Comparison of ENCODE assay signal across 8 cellular contexts in genomic region chr19:34120846-34121639, GRCh38. TPM values are rescaled to one million over a fixed set of nuclear protein-coding genes. Genes with fewer than 3 reads are reported as not detected.
A peak's percentile ranks its signal among the peaks of the same experiment; 100 is the strongest.
DNase-seq lines count a peak whose midpoint lies in the region; ATAC-seq and TF ChIP-seq lines count a peak whose summit lies in the region.

No MANE protein-coding gene starts in this region.

- no peak overlapping the region for H3K4me3 Mint-ChIP-seq in activated T-helper 1 cell treated with anti-CD3 and anti-CD28 coated beads, Interleukin-12 subunit alpha, Interleukin-12 subunit beta, Interleukin-2, Interleukin-4 antibody, amounts not matched to agents 30 ng/mL and 10 ng/mL and 1 ng/mL, durations not matched to agents 14 hours and 24 hours and 36 hours

- DNase-seq in heart left ventricle (no peak), Right ventricle myocardium superior (no peak)
- DNase-seq in activated T-helper 1 cell treated with anti-CD3 and anti-CD28 coated beads, Interleukin-12 subunit alpha, Interleukin-12 subunit beta, Interleukin-2, Interleukin-4 antibody, amounts not matched to agents 30 ng/mL and 10 ng/mL and 1 ng/mL, durations not matched to agents 14 hours and 24 hours and 36 hours (ENCODE audit: low spot score) = peak; percentile 12
- peak; percentile 52 to 54 for DNase-seq in stimulated activated CD4-positive, alpha-beta T cell treated with anti-CD3 and anti-CD28 coated beads, Interleukin-2, amount 100 ng/mL, for 48 hours

- no peaks in the 10 kb centered on the region for H3K4me1 ChIP-seq in heart left ventricle
- H3K4me1 ChIP-seq in OCI-LY3 (ENCODE audit: low read length) = no peaks in the 10 kb centered on the region
- H3K4me1 ChIP-seq in gastroesophageal sphincter = no peaks in the 10 kb centered on the region

- no peaks in the 10 kb centered on the region for H3K9me3 Mint-ChIP-seq in activated T-helper 1 cell treated with anti-CD3 and anti-CD28 coated beads, Interleukin-12 subunit alpha, Interleukin-12 subunit beta, Interleukin-2, Interleukin-4 antibody, amounts not matched to agents 30 ng/mL and 10 ng/mL and 1 ng/mL, durations not matched to agents 14 hours and 24 hours and 36 hours

- TF ChIP-seq POLR2A in heart left ventricle (IDR thresholded peaks at IDR 0.05) (no peak), gastroesophageal sphincter (IDR thresholded peaks at IDR 0.05) (no peak)

- H2AFZ ChIP-seq in OCI-LY3 (ENCODE audit: low read depth, low read length) = no peak overlapping the region

- peaks cover 9% of the 10 kb centered on the region for H3K4me1 Mint-ChIP-seq in activated T-helper 1 cell treated with anti-CD3 and anti-CD28 coated beads, Interleukin-12 subunit alpha, Interleukin-12 subunit beta, Interleukin-2, Interleukin-4 antibody, amounts not matched to agents 30 ng/mL and 10 ng/mL and 1 ng/mL, durations not matched to agents 14 hours and 24 hours and 36 hours (ENCODE audit: low read depth)

- H3K4me3 ChIP-seq in heart left ventricle (no peak overlapping the region), OCI-LY3 (ENCODE audit: low read length) (no peak overlapping the region), gastroesophageal sphincter (no peak overlapping the region)

- H3K9me3 ChIP-seq in heart left ventricle (no peaks in the 10 kb centered on the region), OCI-LY3 (ENCODE audit: insufficient read depth, low read length) (no peaks in the 10 kb centered on the region), gastroesophageal sphincter (no peaks in the 10 kb centered on the region)

- H3K4me2 ChIP-seq in OCI-LY3 (ENCODE audit: low read length) = no peak overlapping the region

- H3K27me3 ChIP-seq in heart left ventricle (peaks cover 0 to 13% (median 0%) of the 10 kb centered on the region in 9 donors), OCI-LY3 (ENCODE audit: low read depth, low read length) (peaks cover 32% of the 10 kb centered on the region), gastroesophageal sphincter (peaks cover 22% of the 10 kb centered on the region)

- H4K20me1 ChIP-seq in OCI-LY3 (ENCODE audit: insufficient read depth, low read length) = no peaks in the 10 kb centered on the region

- no peaks in the 10 kb centered on the region for H3K36me3 Mint-ChIP-seq in activated T-helper 1 cell treated with anti-CD3 and anti-CD28 coated beads, Interleukin-12 subunit alpha, Interleukin-12 subunit beta, Interleukin-2, Interleukin-4 antibody, amounts not matched to agents 30 ng/mL and 10 ng/mL and 1 ng/mL, durations not matched to agents 14 hours and 24 hours and 36 hours (ENCODE audit: low read depth)

- no peak for ATAC-seq in heart left ventricle
- ATAC-seq in Right ventricle myocardium superior (ENCODE audit: poor library complexity) = no peak
- ATAC-seq in gastroesophageal sphincter = no peak
- no peak for ATAC-seq in GM19397 (IDR thresholded peaks at IDR 0.05; ENCODE audit: unreplicated experiment)
- no peak for ATAC-seq in HG02623 (IDR thresholded peaks at IDR 0.05; ENCODE audit: unreplicated experiment)

- TF ChIP-seq CTCF in heart left ventricle (IDR thresholded peaks at IDR 0.05) = peak in 11 of 12 donors; percentile 25 to 55 (median 45)
- peak; percentile 90 for TF ChIP-seq CTCF in OCI-LY3 (IDR thresholded peaks at IDR 0.05; ENCODE audit: low read depth, low read length)
- TF ChIP-seq CTCF in gastroesophageal sphincter (IDR thresholded peaks at IDR 0.05) = peak in 3 of 4 experiments; percentile 25 to 60 (median 33)

- H3K27me3 Mint-ChIP-seq in activated T-helper 1 cell treated with anti-CD3 and anti-CD28 coated beads, Interleukin-12 subunit alpha, Interleukin-12 subunit beta, Interleukin-2, Interleukin-4 antibody, amounts not matched to agents 30 ng/mL and 10 ng/mL and 1 ng/mL, durations not matched to agents 14 hours and 24 hours and 36 hours (ENCODE audit: insufficient read depth) = peaks cover 15% of the 10 kb centered on the region

- 65 to 72% (median 67%) methylated on average over 8 of the region's 8 CpGs for WGBS in heart left ventricle, 4 donors
- WGBS in gastroesophageal sphincter (ENCODE audit: low coverage in 1 of 2), 2 donors = 50 to 56% methylated on average over 7 to 8 of the region's 8 CpGs

- H3K27ac Mint-ChIP-seq in activated T-helper 1 cell treated with anti-CD3 and anti-CD28 coated beads, Interleukin-12 subunit alpha, Interleukin-12 subunit beta, Interleukin-2, Interleukin-4 antibody, amounts not matched to agents 30 ng/mL and 10 ng/mL and 1 ng/mL, durations not matched to agents 14 hours and 24 hours and 36 hours = no peak overlapping the region

- H3K27ac ChIP-seq in heart left ventricle (no peak overlapping the region), OCI-LY3 (ENCODE audit: low read length) (no peak overlapping the region), gastroesophageal sphincter (no peak overlapping the region)

- H3K36me3 ChIP-seq in heart left ventricle = no peaks in the 10 kb centered on the region
- no peaks in the 10 kb centered on the region for H3K36me3 ChIP-seq in OCI-LY3 (replicated peaks; ENCODE audit: low read depth, low read length)
- H3K36me3 ChIP-seq in gastroesophageal sphincter = no peaks in the 10 kb centered on the region

- intact Hi-C loops in heart left ventricle (cut with DNase I) (loop anchor here in 1 of 10 donors (1.0 kb wide), 1 partner anchor 8 kb away; no protein-coding TSS in a partner anchor), Right ventricle myocardium superior (cut with DNase I) (no loop called here)
- intact Hi-C loops in activated T-helper 1 cell treated with anti-CD3 and anti-CD28 coated beads, Interleukin-12 subunit alpha, Interleukin-12 subunit beta, Interleukin-2, Interleukin-4 antibody, amounts not matched to agents 30 ng/mL and 10 ng/mL and 1 ng/mL, durations not matched to agents 14 hours and 24 hours and 36 hours (cut with micrococcal nuclease) = loop anchor here (1.0 to 5.0 kb wide), 2 partner anchors 24 to 101 kb away; no protein-coding TSS in a partner anchor

- no peaks in the 10 kb centered on the region for H3K79me2 ChIP-seq in OCI-LY3 (ENCODE audit: low read length)

- no peak for TF ChIP-seq EP300 in gastroesophageal sphincter (IDR thresholded peaks at IDR 0.05)

- H3K9ac ChIP-seq in OCI-LY3 (ENCODE audit: low read length) = no peak overlapping the region

RNA-seq across cellular contexts. Expression of gene LSM14A, which starts 51.3 kb away (rescaled TPM):
- 10 to 100 TPM; 39.8 to 86.8 (median 70.5) TPM for total RNA-seq in heart left ventricle
- 100 to 1,000 TPM in 1 of 2 donors, 10 to 100 TPM in 1; 34.6 to 109 TPM for polyA plus RNA-seq in heart left ventricle
- total RNA-seq in Right ventricle myocardium superior = 69.2 TPM
- 118 and 121 TPM in 2 replicates for total RNA-seq in activated T-helper 1 cell treated with anti-CD3 and anti-CD28 coated beads, Interleukin-12 subunit alpha, Interleukin-12 subunit beta, Interleukin-2, Interleukin-4 antibody, amounts not matched to agents 30 ng/mL and 10 ng/mL and 1 ng/mL, durations not matched to agents 14 hours and 24 hours and 36 hours
- total RNA-seq in gastroesophageal sphincter = 100 to 1,000 TPM; 106 to 141 (median 128) TPM

Comparison
In these comparisons a context has a peak if more than half of its experiments do, and no peak if none do; other contexts are left out.
1. DNase-seq: peak in activated T-helper 1 cell treated with anti-CD3 and anti-CD28 coated beads, Interleukin-12 subunit alpha, Interleukin-12 subunit beta, Interleukin-2, Interleukin-4 antibody, amounts not matched to agents 30 ng/mL and 10 ng/mL and 1 ng/mL, durations not matched to agents 14 hours and 24 hours and 36 hours (single experiment) and stimulated activated CD4-positive, alpha-beta T cell treated with anti-CD3 and anti-CD28 coated beads, Interleukin-2, amount 100 ng/mL, for 48 hours (2 of 2); none in heart left ventricle (0 of 5) and Right ventricle myocardium superior (single experiment).
2. CTCF ChIP-seq: peak in every context shown above with its lines; median percentile 90 in OCI-LY3; 45 in heart left ventricle; 33 in gastroesophageal sphincter.